Comparison of ENCODE assay signal across 17 cellular contexts in the genomic region with DNA sequence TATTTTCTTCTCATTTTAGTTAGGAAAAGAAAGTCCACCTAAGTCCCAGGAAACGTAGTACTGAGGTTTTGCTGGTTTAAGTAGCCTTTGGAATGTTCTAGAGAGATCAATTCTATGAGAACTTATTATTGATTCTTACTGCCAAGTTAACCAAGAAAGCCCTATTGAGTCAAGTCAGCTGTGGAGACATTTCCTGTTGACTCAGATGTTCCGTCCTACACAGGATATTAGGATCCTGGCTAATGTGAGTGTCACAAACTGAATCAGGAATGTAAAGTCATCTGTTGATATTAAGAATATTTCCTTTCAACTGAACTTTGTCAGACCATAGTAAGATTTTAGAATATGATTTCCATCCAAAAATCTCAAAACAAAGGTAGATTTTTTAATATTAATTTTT.
DNase-seq lines count a peak whose midpoint lies in the region; ATAC-seq and TF ChIP-seq lines count a peak whose summit lies in the region.
"Had no signal": no experiment of that assay in that cellular context is flagged by ENCODE, and none has a peak within 500 bp of the region (broad histone marks: within the 10 kb centered on the region; RNA-seq: fewer than 3 reads in every experiment).

No MANE protein-coding gene starts in this region.

- H3K23ac ChIP-seq in mesendoderm (ENCODE audit: low read length) = no peak overlapping the region

- no peaks in the 10 kb centered on the region for H3K27me3 ChIP-seq in mesendoderm (ENCODE audit: insufficient read depth, low read length, poor library complexity)
- H3K27me3 ChIP-seq: esophagus muscularis mucosa had no signal

- CTCF ChIA-PET in RWPE1 (lab: Yijun Ruan, JAX) = no interaction called here

- no peak overlapping the region for H2BK120ac ChIP-seq in mesendoderm (ENCODE audit: low read depth, low read length)

- no peaks in the 10 kb centered on the region for H3K36me3 ChIP-seq in mesendoderm (ENCODE audit: control insufficient read depth, insufficient read depth, low read length)
- H3K36me3 ChIP-seq: esophagus muscularis mucosa, thoracic aorta had no signal

- H4K5ac ChIP-seq in mesendoderm (ENCODE audit: low read length) = no peak overlapping the region

- H2AK5ac ChIP-seq in mesendoderm (ENCODE audit: low read length) = no peak overlapping the region

- no peaks in the 10 kb centered on the region for H3K79me2 ChIP-seq in mesendoderm (ENCODE audit: control insufficient read depth, insufficient read depth, low read length)

- DNase-seq in DMS53 (lab: John Stamatoyannopoulos, UW) (peak; percentile 69), RWPE1 (ENCODE audit: low spot score) (peak; percentile 10), epithelial cell of proximal tubule (ENCODE audit: low read depth) (peak; percentile 50), mesendoderm (peak; percentile 41), HuH-7 (ENCODE audit: low spot score) (no peak), HT-29 (ENCODE audit: low spot score) (no peak)
- DNase-seq: activated CD4-positive, alpha-beta T cell treated with anti-CD3 and anti-CD28 coated beads, Interleukin-2, amount 50 U/mL, for 1 hour; activated naive CD8-positive, alpha-beta T cell treated with anti-CD3 and anti-CD28 coated beads, Interleukin-2, amount 10 ng/mL, durations not matched to agents 7 days and 5 days; activated T-cell treated with anti-CD3 and anti-CD28 coated beads, Interleukin-2, amount 50 U/mL, for 24 hours; mucosa of descending colon; NCI-H187 treated with DMSO at 0.1 percent for 48 hours; SHP77 had no signal

- H3K4me3 ChIP-seq in epithelial cell of proximal tubule (ENCODE audit: low read depth, low read length) = no peak overlapping the region
- no peak overlapping the region for H3K4me3 ChIP-seq in mesendoderm (ENCODE audit: low read length)
- H3K4me3 ChIP-seq: esophagus muscularis mucosa, mucosa of descending colon, thoracic aorta had no signal

- no peak overlapping the region for H3K18ac ChIP-seq in mesendoderm (ENCODE audit: low read length)

- WGBS in mesendoderm (ENCODE audit: extremely low coverage, insufficient coverage, low lambda C conversion rate) = no CpG with 5 or more reads among the region's 2 CpGs

- H3K4ac ChIP-seq in mesendoderm (ENCODE audit: low read depth, low read length) = no peak overlapping the region

- H2BK5ac ChIP-seq in mesendoderm (ENCODE audit: low read length) = no peak overlapping the region

- TF ChIP-seq CTCF in RWPE1 (conservative IDR thresholded peaks at IDR 0.05; ENCODE audit: low read depth) (no peak), epithelial cell of proximal tubule (conservative IDR thresholded peaks at IDR 0.05; ENCODE audit: low read depth, low read length) (no peak)

- no peak for ATAC-seq in GM18873 (IDR thresholded peaks at IDR 0.05; ENCODE audit: low FRiP score, unreplicated experiment)
- ATAC-seq in GM21447 (IDR thresholded peaks at IDR 0.05; ENCODE audit: unreplicated experiment) = no peak
- ATAC-seq: mucosa of descending colon had no signal

- POLR2A ChIA-PET in RWPE1 (lab: Yijun Ruan, JAX; ENCODE audit: low non-redundant PET) = no interaction called here

- peaks cover 2% of the 10 kb centered on the region for H3K4me1 ChIP-seq in mesendoderm (ENCODE audit: control insufficient read depth, low read depth, low read length)
- H3K4me1 ChIP-seq: esophagus muscularis mucosa had no signal

- no peak overlapping the region for H4K8ac ChIP-seq in mesendoderm (ENCODE audit: low read depth, low read length)

- H3K27ac ChIP-seq in RWPE1 (no peak overlapping the region), mesendoderm (ENCODE audit: low read depth, low read length) (no peak overlapping the region)
- H3K27ac ChIP-seq: esophagus muscularis mucosa, HL-60, thoracic aorta had no signal

- no peak overlapping the region for H2BK15ac ChIP-seq in mesendoderm (replicated peaks; ENCODE audit: low read depth)

- H3K56ac ChIP-seq in mesendoderm (ENCODE audit: low read length) = no peak overlapping the region

- no peak overlapping the region for H3K4me2 ChIP-seq in mesendoderm (ENCODE audit: low read length)

- H3K9ac ChIP-seq in mesendoderm (ENCODE audit: low read length) = no peak overlapping the region

- H3K79me1 ChIP-seq in mesendoderm (ENCODE audit: low read length) = no peaks in the 10 kb centered on the region

Comparison
In these comparisons a context has a peak if more than half of its experiments do, and no peak if none do; other contexts are left out.
1. DNase-seq: peak in DMS53 (single experiment), RWPE1 (single experiment), epithelial cell of proximal tubule (single experiment) and mesendoderm (single experiment); none in HuH-7 (single experiment) and HT-29 (single experiment).